2 cellular contexts compared by ENCODE assay signal in the genomic region with DNA sequence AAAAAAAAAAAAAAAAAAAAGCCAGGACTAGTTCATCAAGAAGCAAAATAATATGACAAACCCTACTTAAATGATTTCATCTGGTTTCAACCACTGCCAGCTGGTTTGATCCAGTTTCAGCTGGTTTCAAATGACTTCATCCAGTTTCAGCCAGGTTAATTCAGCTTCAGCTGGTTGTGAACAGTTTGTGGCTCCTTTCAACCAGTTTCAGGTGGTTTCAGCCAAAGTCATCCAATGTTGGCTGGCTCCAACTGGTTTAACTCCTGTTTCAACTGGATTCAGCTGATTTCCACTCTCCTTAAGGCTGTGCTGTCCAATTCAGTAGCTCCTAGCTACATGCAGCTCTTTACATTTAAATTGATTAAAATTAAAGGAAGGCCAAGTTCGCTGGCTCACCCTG. TPM values are rescaled to one million over a fixed set of nuclear protein-coding genes. Genes with fewer than 3 reads are reported as not detected.
"Had no signal": no experiment of that assay in that cellular context is flagged by ENCODE, and none has a peak within 500 bp of the region (broad histone marks: within the 10 kb centered on the region; RNA-seq: fewer than 3 reads in every experiment).

No MANE protein-coding gene starts in this region.

RNA-seq across cellular contexts. Expression of a gene that starts 32.3 kb away (rescaled TPM):
- total RNA-seq: Right ventricle myocardium superior, SJSA1 had no signal
